In genomic region chr20:14632906-14633305, GRCh38 we compare ENCODE assay signal across 25 cellular contexts.
A peak's percentile ranks its signal among the peaks of the same experiment; 100 is the strongest.
DNase-seq lines count a peak whose midpoint lies in the region; ATAC-seq, FAIRE-seq and TF ChIP-seq lines count a peak whose summit lies in the region.
"Had no signal": no experiment of that assay in that cellular context is flagged by ENCODE, and none has a peak within 500 bp of the region (broad histone marks: within the 10 kb centered on the region; RNA-seq: fewer than 3 reads in every experiment).

No MANE protein-coding gene starts in this region.

- WGBS in small intestine, 3 donors, result 83 to 88% (median 84%) methylated on average over 5 to 6 of the region's 6 CpGs

- H3K27me3 ChIP-seq in small intestine (ENCODE audit: control insufficient read depth in 2 of 2, insufficient read depth in 2 of 2, low read length in 2 of 2), result no peaks in the 10 kb centered on the region
- H3K27me3 ChIP-seq: dorsolateral prefrontal cortex, Peyer's patch, suprapubic skin, uterus had no signal

- H3K27ac ChIP-seq in small intestine (ENCODE audit: low read depth in 1 of 2, low read length in 1 of 2), result no peak overlapping the region
- H3K27ac ChIP-seq: A549, dorsolateral prefrontal cortex, KMS-11, Peyer's patch, suprapubic skin, uterus had no signal

- TF ChIP-seq CTCF in WTC11 (IDR thresholded peaks at IDR 0.05), result no peak

- H3K27me3 Mint-ChIP-seq in WTC11 (ENCODE audit: low read depth), result no peaks in the 10 kb centered on the region
- H3K27me3 Mint-ChIP-seq: activated CD4-positive, alpha-beta T cell treated with anti-CD3 and anti-CD28 coated beads, Interleukin-2, amount 10 ng/mL, durations not matched to agents 7 days and 5 days had no signal

- intact Hi-C loops in left cardiac atrium (cut with DNase I), result no loop called here
- intact Hi-C loops in cardiac septum (cut with DNase I), result no loop called here

- no peak for FAIRE-seq in small intestine (lab: Jason Lieb, UNC)
- FAIRE-seq: A549, bronchial epithelial cell had no signal

- CTCF ChIA-PET in WTC11 (lab: Charles Lee), result interaction anchor here (0.6 to 1.0 kb wide), 4 partner anchors 10 to 346 kb away, joined by 3 read pairs; partner anchors contain the start of gene FLRT3

- no peaks in the 10 kb centered on the region for H3K36me3 ChIP-seq in small intestine (ENCODE audit: control insufficient read depth in 2 of 2, insufficient read depth in 2 of 2, low read length in 2 of 2)
- H3K36me3 ChIP-seq: Peyer's patch, suprapubic skin, uterus had no signal

- POLR2A ChIA-PET in WTC11 (lab: Charles Lee), result no interaction called here

- no peak overlapping the region for H3K4me3 ChIP-seq in small intestine (ENCODE audit: low read depth in 1 of 2, low read length in 2 of 2)
- H3K4me3 ChIP-seq: A549, dorsolateral prefrontal cortex, Peyer's patch, suprapubic skin, uterus had no signal

- no peaks in the 10 kb centered on the region for H3K9me3 Mint-ChIP-seq in WTC11
- H3K9me3 Mint-ChIP-seq: activated CD4-positive, alpha-beta T cell treated with anti-CD3 and anti-CD28 coated beads, Interleukin-2, amount 10 ng/mL, durations not matched to agents 7 days and 5 days had no signal

- no peak overlapping the region for H3K4me3 Mint-ChIP-seq in WTC11
- H3K4me3 Mint-ChIP-seq: activated CD4-positive, alpha-beta T cell treated with anti-CD3 and anti-CD28 coated beads, Interleukin-2, amount 10 ng/mL, durations not matched to agents 7 days and 5 days; CD14-positive monocyte had no signal

- no peaks in the 10 kb centered on the region for H3K9me3 ChIP-seq in small intestine (ENCODE audit: control insufficient read depth, low read depth)
- H3K9me3 ChIP-seq: A549, Peyer's patch, suprapubic skin, uterus had no signal

- no peaks in the 10 kb centered on the region for H3K36me3 Mint-ChIP-seq in WTC11
- H3K36me3 Mint-ChIP-seq: CD14-positive monocyte had no signal

- H3K4me1 ChIP-seq in small intestine (ENCODE audit: control insufficient read depth in 2 of 2, insufficient read depth in 1 of 2, low read depth in 1 of 2, low read length in 1 of 2), result no peaks in the 10 kb centered on the region
- H3K4me1 ChIP-seq: A549, Peyer's patch, suprapubic skin, uterus had no signal

- ATAC-seq in left cardiac atrium (peak in 1 of 2 donors; percentile 44), WTC11 (peak; percentile 82), HG03095 (IDR thresholded peaks at IDR 0.05; ENCODE audit: unreplicated experiment) (no peak)
- ATAC-seq: A549, left lobe of liver had no signal

- H3K4me1 Mint-ChIP-seq in WTC11, result no peaks in the 10 kb centered on the region
- H3K4me1 Mint-ChIP-seq: activated CD4-positive, alpha-beta T cell treated with anti-CD3 and anti-CD28 coated beads, Interleukin-2, amount 10 ng/mL, durations not matched to agents 7 days and 5 days; CD14-positive monocyte had no signal

- no peak overlapping the region for H3K27ac Mint-ChIP-seq in WTC11
- H3K27ac Mint-ChIP-seq: activated CD4-positive, alpha-beta T cell treated with anti-CD3 and anti-CD28 coated beads, Interleukin-2, amount 10 ng/mL, durations not matched to agents 7 days and 5 days; CD14-positive monocyte had no signal

- peak; percentile 26 for DNase-seq in left cardiac atrium
- DNase-seq in cardiac septum (ENCODE audit: low spot score), result no peak
- peak; percentile 24 to 66 for DNase-seq in NOMO-1 (lab: John Stamatoyannopoulos, UW; ENCODE audit: unreplicated experiment in 2 of 2)
- peak; percentile 21 for DNase-seq in WTC11 (ENCODE audit: low spot score)
- peak; percentile 7 for DNase-seq in myocyte (ENCODE audit: low read depth)
- no peak for DNase-seq in anterior cingulate cortex (lab: John Stamatoyannopoulos, UW)
- no peak for DNase-seq in small intestine
- DNase-seq: activated CD4-positive, alpha-beta T cell treated with anti-CD3 and anti-CD28 coated beads, Interleukin-2, amount 10 ng/mL, durations not matched to agents 7 days and 5 days; activated CD8-positive, alpha-beta memory T cell treated with anti-CD3 and anti-CD28 coated beads, Interleukin-2, amount 50 U/mL, for 4 hours; activated effector memory CD4-positive, alpha-beta T cell treated with Interleukin-2 at 50 U/mL for 16 hours; dorsolateral prefrontal cortex; GDM1; NCI-H1105 treated with DMSO at 0.1 percent for 48 hours; NCI-H774; occipital lobe; Peyer's patch; stimulated activated CD4-positive, alpha-beta T cell treated with anti-CD3 and anti-CD28 coated beads, Interleukin-15, amount 100 ng/mL, for 24 hours; uterus had no signal

TF ChIP-seq in WTC11, 78 proteins besides CTCF, POLR2A, EP300 and RAD21:
- no peak for TF ChIP-seq SOX15 (CRISPR knock-in tag; IDR thresholded peaks at IDR 0.05)
- TF ChIP-seq HMGXB4 (CRISPR knock-in tag; IDR thresholded peaks at IDR 0.05), result no peak
- TF ChIP-seq E2F5 (CRISPR knock-in tag; IDR thresholded peaks at IDR 0.05), result no peak
- TF ChIP-seq FOXK1 (CRISPR knock-in tag; IDR thresholded peaks at IDR 0.05), result no peak
- no peak for TF ChIP-seq ATF2 (CRISPR knock-in tag; IDR thresholded peaks at IDR 0.05; ENCODE audit: borderline replicate concordance, low read depth)
- no peak for TF ChIP-seq FOXP4 (CRISPR knock-in tag; IDR thresholded peaks at IDR 0.05)
- no peak for TF ChIP-seq ATF3 (CRISPR knock-in tag; conservative IDR thresholded peaks at IDR 0.05)
- TF ChIP-seq GABPB1 (CRISPR knock-in tag; IDR thresholded peaks at IDR 0.05), result peak; percentile 84

Comparison
In these comparisons a context has a peak if more than half of its experiments do, and no peak if none do; other contexts are left out.
1. DNase-seq: peak in left cardiac atrium (single experiment), NOMO-1 (2 of 2), WTC11 (single experiment) and myocyte (single experiment); none in cardiac septum (single experiment), anterior cingulate cortex (0 of 58) and small intestine (single experiment).